In the genomic region with DNA sequence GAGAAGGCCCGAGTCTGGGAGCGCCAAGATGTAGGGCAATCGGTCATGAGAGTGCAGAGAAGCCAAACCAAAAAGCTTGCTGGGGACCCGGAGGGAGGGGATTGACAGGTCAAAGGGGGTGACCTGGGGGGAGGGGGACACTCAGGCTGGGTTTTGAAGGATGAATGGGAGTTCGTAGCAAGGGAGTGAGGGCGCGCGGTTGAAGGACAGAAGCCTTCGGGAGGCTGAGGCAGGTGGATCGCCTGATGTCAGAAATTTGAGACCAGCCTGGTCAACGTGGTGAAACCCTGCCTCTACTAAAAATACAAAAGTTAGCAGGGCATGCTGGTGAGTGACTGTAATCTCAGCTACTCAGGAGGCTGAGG, we compare ENCODE assay signal across 8 cellular contexts. TPM values are rescaled to one million over a fixed set of nuclear protein-coding genes. Genes with fewer than 3 reads are reported as not detected.
DNase-seq lines count a peak whose midpoint lies in the region; ATAC-seq and TF ChIP-seq lines count a peak whose summit lies in the region.
"Not testable (repeated sequence)": the region's sequence is repeated elsewhere in the genome, so short reads cannot be mapped to it uniquely, and the experiment has no call there.

No MANE protein-coding gene starts in this region.

- not testable (repeated sequence) for H3K36me3 ChIP-seq in osteoblast (ENCODE audit: insufficient read depth, low read length); testis (ENCODE audit: low read depth, missing control alignments)

- not testable (repeated sequence) for H3K27me3 ChIP-seq in HL-60 (ENCODE audit: insufficient read depth, poor library complexity, severe bottlenecking); layer of hippocampus (ENCODE audit: control insufficient read depth, insufficient read depth, low read length); osteoblast (ENCODE audit: insufficient read depth, low read length); testis

- H2AFZ ChIP-seq in osteoblast (ENCODE audit: low read length): peak overlapping the region; percentile 82

- not testable (repeated sequence) for TF ChIP-seq POLR2A in testis (IDR thresholded peaks at IDR 0.05)

- DNase-seq in HL-60 (ENCODE audit: low read depth in 1 of 2, low spot score in 1 of 2); activated naive CD8-positive, alpha-beta T cell treated with anti-CD3 and anti-CD28 coated beads, Interleukin-2, amount 50 U/mL, for 24 hours; endothelial cell (ENCODE audit: low spot score); osteoblast (ENCODE audit: insufficient read length, low spot score, missing footprints); testis: not testable (repeated sequence)
- DNase-seq in T-cell: peak in 1 of 34 experiments; percentile 4

- 19 to 40% methylated on average over 11 of the region's 11 CpGs for WGBS in testis, 2 donors

- H3K4me1 Mint-ChIP-seq in T-cell (peaks cover 13 to 19% (median 14%) of the 10 kb centered on the region in 3 donors), endothelial cell (ENCODE audit: unreplicated experiment) (peaks cover 13% of the 10 kb centered on the region)
- H3K4me1 Mint-ChIP-seq in activated naive CD8-positive, alpha-beta T cell treated with anti-CD3 and anti-CD28 coated beads, Interleukin-2, amount 50 U/mL, for 24 hours: peaks cover 18% of the 10 kb centered on the region

- H3K27me3 Mint-ChIP-seq in T-cell; activated naive CD8-positive, alpha-beta T cell treated with anti-CD3 and anti-CD28 coated beads, Interleukin-2, amount 50 U/mL, for 24 hours; endothelial cell (ENCODE audit: unreplicated experiment): not testable (repeated sequence)

- H3K9me3 ChIP-seq in osteoblast (ENCODE audit: low read depth, low read length); testis: not testable (repeated sequence)

- not testable (repeated sequence) for H3K9me3 Mint-ChIP-seq in T-cell; activated naive CD8-positive, alpha-beta T cell treated with anti-CD3 and anti-CD28 coated beads, Interleukin-2, amount 50 U/mL, for 24 hours; endothelial cell (ENCODE audit: unreplicated experiment)

- POLR2A ChIA-PET in T-cell (lab: Charles Lee): interaction anchor here (0.5 to 1.2 kb wide), 2 partner anchors 155 to 208 kb away, joined by 3 to 6 read pairs; no protein-coding TSS in a partner anchor

- H3K27ac Mint-ChIP-seq in T-cell: peak overlapping the region in 1 of 2 donors; percentile 69
- H3K27ac Mint-ChIP-seq in activated naive CD8-positive, alpha-beta T cell treated with anti-CD3 and anti-CD28 coated beads, Interleukin-2, amount 50 U/mL, for 24 hours; endothelial cell (ENCODE audit: unreplicated experiment): not testable (repeated sequence)

- not testable (repeated sequence) for TF ChIP-seq CTCF in C4-2B (conservative IDR thresholded peaks at IDR 0.05); HL-60 (IDR thresholded peaks at IDR 0.05; ENCODE audit: insufficient read depth, low read length); endothelial cell (IDR thresholded peaks at IDR 0.05; ENCODE audit: unreplicated experiment); osteoblast (IDR thresholded peaks at IDR 0.05; ENCODE audit: extremely low read depth, low read depth, low read length); testis (IDR thresholded peaks at IDR 0.05)

- CTCF ChIA-PET in T-cell (lab: Charles Lee): interaction anchor here in 1 of 2 donors (1.0 kb wide), 1 partner anchor 54 kb away, joined by 3 read pairs; no protein-coding TSS in a partner anchor

- H3K27ac ChIP-seq in C4-2B (peak overlapping the region; percentile 44), layer of hippocampus (ENCODE audit: low read depth, low read length) (peak overlapping the region; percentile 84), testis (peak overlapping the region in 1 of 2 donors; percentile 75)
- not testable (repeated sequence) for H3K27ac ChIP-seq in HL-60 (replicated peaks); osteoblast (ENCODE audit: low read depth, low read length)

- H3K4me3 Mint-ChIP-seq in T-cell (peak overlapping the region; percentile 68 to 77 (median 74)), endothelial cell (ENCODE audit: unreplicated experiment) (peak overlapping the region; percentile 86)
- peak overlapping the region; percentile 73 for H3K4me3 Mint-ChIP-seq in activated naive CD8-positive, alpha-beta T cell treated with anti-CD3 and anti-CD28 coated beads, Interleukin-2, amount 50 U/mL, for 24 hours

- H3K4me1 ChIP-seq in osteoblast (ENCODE audit: insufficient read depth, low read length); testis: not testable (repeated sequence)

- H3K4me2 ChIP-seq in osteoblast (ENCODE audit: insufficient read depth, low read length): peak overlapping the region; percentile 72

- peaks cover 15% of the 10 kb centered on the region for H4K20me1 ChIP-seq in osteoblast (ENCODE audit: insufficient read depth, low read length)

- H3K4me3 ChIP-seq in HL-60 (replicated peaks; ENCODE audit: insufficient read depth, low read length) (peak overlapping the region; percentile 61), osteoblast (ENCODE audit: insufficient read depth, low read length) (peak overlapping the region; percentile 74), testis (peak overlapping the region; percentile 70 to 72)

- H3K36me3 Mint-ChIP-seq in T-cell; activated naive CD8-positive, alpha-beta T cell treated with anti-CD3 and anti-CD28 coated beads, Interleukin-2, amount 50 U/mL, for 24 hours (ENCODE audit: low read depth); endothelial cell (ENCODE audit: low read depth, unreplicated experiment): not testable (repeated sequence)

- intact Hi-C loops in testis (cut with DNase I; ENCODE audit: low total_unique reads): not testable (repeated sequence)

- not testable (repeated sequence) for H3K79me2 ChIP-seq in osteoblast (ENCODE audit: insufficient read depth, low read length)

- not testable (repeated sequence) for ATAC-seq in T-cell (replicated peaks in 1 of 4); activated naive CD8-positive, alpha-beta T cell treated with anti-CD3 and anti-CD28 coated beads, Interleukin-2, amount 50 U/mL, for 24 hours

RNA-seq across cellular contexts. Expression of gene SPDYE3, which starts 35.0 kb away (rescaled TPM):
- total RNA-seq in T-cell (not detected), endothelial cell (ENCODE audit: unreplicated experiment) (not detected), osteoblast (under 0.01 TPM in 1 of 2 replicates, not detected in the other), testis (1 to 10 TPM; 2.8 to 5.7 TPM)
- polyA plus RNA-seq in testis (ENCODE audit: insufficient read depth, low read depth, low replicate concordance): 3.9 TPM

RNA-seq across cellular contexts. Expression of gene PVRIG, which starts 52.8 kb away (rescaled TPM):
- total RNA-seq in T-cell: 10 to 100 TPM; 45.0 to 96.8 (median 78.0) TPM
- not detected for total RNA-seq in endothelial cell (ENCODE audit: unreplicated experiment)
- not detected in 2 replicates for total RNA-seq in osteoblast
- total RNA-seq in testis: 1 to 10 TPM; 3.0 to 3.3 TPM
- 2.6 TPM for polyA plus RNA-seq in testis (ENCODE audit: insufficient read depth, low read depth, low replicate concordance)

Comparison
In these comparisons a context has a peak if more than half of its experiments do, and no peak if none do; other contexts are left out.
1. RNA of gene PVRIG, which starts 52.8 kb away (total RNA-seq): 45.0 to 96.8 TPM in T-cell; 3.0 to 3.3 TPM in testis, not detected in endothelial cell (single experiment) and not detected in osteoblast; every median in the first group is over 10 times any median in the second.
2. Peak in every context shown above with its lines, with median percentiles within 50 percentile points of each other: H3K4me3 ChIP-seq and H3K4me3 Mint-ChIP-seq.